ENCODE assay signal across 17 cellular contexts in the genomic region with DNA sequence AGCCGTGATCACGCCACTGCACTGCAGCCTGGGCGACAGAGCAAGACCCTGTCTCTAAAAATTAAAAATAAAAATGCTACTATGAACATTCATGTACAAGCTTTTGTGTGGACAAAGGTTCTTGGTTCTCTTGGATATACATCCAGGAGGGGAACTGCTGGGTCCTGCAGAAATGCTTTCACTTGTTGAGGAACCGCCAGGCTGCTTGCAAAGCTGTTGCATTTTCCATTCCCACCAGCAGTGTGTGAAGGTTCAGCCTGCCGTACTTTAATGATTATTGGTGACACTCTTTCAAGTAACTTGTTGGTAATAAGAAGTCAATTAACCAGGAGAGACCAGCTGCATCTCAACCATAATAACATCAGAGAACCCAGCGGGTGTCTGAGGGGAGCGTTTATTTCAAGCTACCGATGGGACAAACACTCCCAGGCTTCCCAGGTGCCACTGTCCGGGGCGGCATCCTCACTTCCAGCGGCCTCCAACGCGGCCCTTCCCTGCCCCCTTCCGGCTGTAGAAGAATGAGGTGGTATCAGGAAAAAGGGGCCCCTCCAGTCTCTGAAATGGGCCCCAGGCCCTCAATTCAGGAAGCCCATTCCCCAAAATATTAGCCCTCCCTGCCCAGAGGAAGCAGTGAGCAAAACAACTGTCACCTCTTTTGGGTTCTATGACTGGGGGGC. TPM values are rescaled to one million over a fixed set of nuclear protein-coding genes. Genes with fewer than 3 reads are reported as not detected.
DNase-seq lines count a peak whose midpoint lies in the region; ATAC-seq, FAIRE-seq and TF ChIP-seq lines count a peak whose summit lies in the region.
"Had no signal": no experiment of that assay in that cellular context is flagged by ENCODE, and none has a peak within 500 bp of the region (broad histone marks: within the 10 kb centered on the region; RNA-seq: fewer than 3 reads in every experiment).

No MANE protein-coding gene starts in this region.

- H3K4me3 ChIP-seq in AG09309 (ENCODE audit: control insufficient read depth, low read depth, low read length) (no peak overlapping the region), DOHH2 (ENCODE audit: low read length) (no peak overlapping the region), kidney (ENCODE audit: low read length in 2 of 2) (no peak overlapping the region)
- H3K4me3 ChIP-seq: SK-N-MC had no signal

- peaks cover 47% of the 10 kb centered on the region for H3K27me3 Mint-ChIP-seq in T-helper 17 cell

- H3K4me1 Mint-ChIP-seq in T-helper 17 cell, result peaks cover 4% of the 10 kb centered on the region
- H3K4me1 Mint-ChIP-seq: immature natural killer cell had no signal

- no peaks in the 10 kb centered on the region for H4K20me1 ChIP-seq in DOHH2 (ENCODE audit: control insufficient read depth, insufficient read depth, low read depth, low read length)

- no peak for ATAC-seq in T-helper 17 cell
- ATAC-seq: activated T-cell treated with anti-CD3 and anti-CD28 coated beads, Interleukin-2, amount 50 U/mL, for 4 hours had no signal

- peaks cover under 1% of the 10 kb centered on the region for H3K36me3 Mint-ChIP-seq in T-helper 17 cell (ENCODE audit: low read depth)
- H3K36me3 Mint-ChIP-seq: immature natural killer cell had no signal

- no peak overlapping the region for H3K4me3 Mint-ChIP-seq in T-helper 17 cell
- H3K4me3 Mint-ChIP-seq: activated T-cell treated with anti-CD3 and anti-CD28 coated beads, Interleukin-2, amount 50 U/mL, for 4 hours; immature natural killer cell; stimulated activated naive CD8-positive, alpha-beta T cell treated with anti-CD3 and anti-CD28 coated beads, Interleukin-15, Interleukin-2, amounts not matched to agents 100 ng/mL and 50 ng/mL, for 24 hours had no signal

- no peak for FAIRE-seq in kidney (lab: Jason Lieb, UNC)

- H3K9ac ChIP-seq in kidney (ENCODE audit: low read length in 2 of 2), result no peak overlapping the region
- H3K9ac ChIP-seq: KMS-11 had no signal

- peak; percentile 26 for TF ChIP-seq CTCF in AG09309 (IDR thresholded peaks at IDR 0.05; ENCODE audit: control insufficient read depth, insufficient read depth, low read depth, low read length, missing control alignments)
- TF ChIP-seq CTCF in DOHH2 (IDR thresholded peaks at IDR 0.05; ENCODE audit: low read depth, low read length, poor library complexity, severe bottlenecking), result peak; percentile 71
- TF ChIP-seq CTCF in kidney (IDR thresholded peaks at IDR 0.05; ENCODE audit: borderline replicate concordance, extremely low read depth, insufficient read depth), result peak; percentile 15

- H3K4me2 ChIP-seq in DOHH2 (ENCODE audit: low read length), result peak overlapping the region; percentile 69
- H3K4me2 ChIP-seq: KMS-11 had no signal

- intact Hi-C loops in kidney (cut with DNase I), result no loop called here

- H3K9me3 ChIP-seq in DOHH2 (ENCODE audit: control insufficient read depth, insufficient read depth, low read length) (no peaks in the 10 kb centered on the region), kidney (ENCODE audit: control insufficient read depth in 1 of 2, low read length in 2 of 2) (no peaks in the 10 kb centered on the region), T-helper 17 cell (ENCODE audit: control insufficient read depth, low read length, poor library complexity, severe bottlenecking) (no peaks in the 10 kb centered on the region)

- H3K9me2 ChIP-seq in DOHH2 (replicated peaks; ENCODE audit: control insufficient read depth, low read length), result no peaks in the 10 kb centered on the region

- H3K27me3 ChIP-seq in DOHH2 (ENCODE audit: control insufficient read depth, low read length), result peaks cover 2% of the 10 kb centered on the region; the same call in 1 of the 2 replicates

- H3K36me3 ChIP-seq in DOHH2 (ENCODE audit: control insufficient read depth, low read length) (no peaks in the 10 kb centered on the region), kidney (ENCODE audit: control insufficient read depth in 1 of 2, insufficient read depth in 2 of 2, low read length in 2 of 2) (no peaks in the 10 kb centered on the region)

- H3K27ac ChIP-seq in DOHH2 (ENCODE audit: low read depth, low read length), result no peak overlapping the region
- no peak overlapping the region for H3K27ac ChIP-seq in kidney (ENCODE audit: low read depth in 2 of 2, low read length in 2 of 2)
- H3K27ac ChIP-seq: C4-2B, KMS-11, SK-N-MC had no signal

- no peak overlapping the region for H3K27ac Mint-ChIP-seq in T-helper 17 cell
- H3K27ac Mint-ChIP-seq: immature natural killer cell; stimulated activated naive CD8-positive, alpha-beta T cell treated with anti-CD3 and anti-CD28 coated beads, Interleukin-15, Interleukin-2, amounts not matched to agents 100 ng/mL and 50 ng/mL, for 24 hours had no signal

- no peaks in the 10 kb centered on the region for H3K79me2 ChIP-seq in DOHH2 (ENCODE audit: control insufficient read depth, low read length)

- DNase-seq in AG09309 (ENCODE audit: low read depth) (no peak), MV-4-11 (lab: John Stamatoyannopoulos, UW) (peak; percentile 43), kidney (no peak), NCI-H82 (lab: John Stamatoyannopoulos, UW) (no peak), NCI-H446 treated with DMSO at 0.1 percent for 48 hours (lab: John Stamatoyannopoulos, UW) (no peak), T-helper 17 cell (no peak), OCI-M1 (lab: John Stamatoyannopoulos, UW) (no peak)
- DNase-seq: activated CD4-positive, CD25-positive, alpha-beta regulatory T cell; activated T-cell treated with anti-CD3 and anti-CD28 coated beads, Interleukin-2, amount 50 U/mL, for 4 hours; amygdala; immature natural killer cell; NK-92 treated with Interleukin-12 subunit alpha and Interleukin-12 subunit beta, amount 100 ng/mL, for 24 hours had no signal

- peaks cover 26% of the 10 kb centered on the region for H3K4me1 ChIP-seq in DOHH2 (ENCODE audit: control insufficient read depth, low read length)
- no peaks in the 10 kb centered on the region for H3K4me1 ChIP-seq in kidney (ENCODE audit: control insufficient read depth in 1 of 2, insufficient read depth in 1 of 2, low read depth in 1 of 2, low read length in 2 of 2)

- H3F3A ChIP-seq in DOHH2 (ENCODE audit: control insufficient read depth, insufficient read depth), result peaks cover 6% of the 10 kb centered on the region

RNA-seq across cellular contexts. Expression of a gene that starts 15.2 kb away (rescaled TPM):
- total RNA-seq in kidney, result 146 TPM
- 89.0 TPM for polyA plus RNA-seq in kidney (ENCODE audit: insufficient read depth, low read depth, low replicate concordance)
- 100 to 1,000 TPM; 133 to 173 TPM for total RNA-seq in T-helper 17 cell

RNA-seq across cellular contexts. Expression of a gene that starts 16.4 kb away (rescaled TPM):
- total RNA-seq in kidney (not detected), T-helper 17 cell (under 1 TPM in 1 of 2 donors, not detected in 1; 0.52 TPM)
- not detected for polyA plus RNA-seq in kidney (ENCODE audit: insufficient read depth, low read depth, low replicate concordance)
- total RNA-seq: activated T-cell treated with anti-CD3 and anti-CD28 coated beads, Interleukin-2, amount 50 U/mL, for 4 hours had no signal
- polyA plus RNA-seq: immature natural killer cell had no signal

RNA-seq across cellular contexts. Expression of a gene that starts 24.9 kb away (rescaled TPM):
- 0.41 TPM for total RNA-seq in kidney
- 1.7 TPM for polyA plus RNA-seq in kidney (ENCODE audit: insufficient read depth, low read depth, low replicate concordance)
- not detected for total RNA-seq in T-helper 17 cell
- total RNA-seq: activated T-cell treated with anti-CD3 and anti-CD28 coated beads, Interleukin-2, amount 50 U/mL, for 4 hours had no signal

RNA-seq across cellular contexts. Expression of a gene that starts 33.8 kb away (rescaled TPM):
- total RNA-seq in kidney, result 11.4 TPM
- 5.1 TPM for polyA plus RNA-seq in kidney (ENCODE audit: insufficient read depth, low read depth, low replicate concordance)
- total RNA-seq in T-helper 17 cell, result not detected
- polyA plus RNA-seq: immature natural killer cell had no signal

RNA-seq across cellular contexts. Expression of a gene that starts 47.5 kb away (rescaled TPM):
- not detected for total RNA-seq in kidney
- not detected for polyA plus RNA-seq in kidney (ENCODE audit: insufficient read depth, low read depth, low replicate concordance)
- total RNA-seq in T-helper 17 cell, result 1 to 10 TPM; 3.8 to 4.3 TPM
- total RNA-seq: activated T-cell treated with anti-CD3 and anti-CD28 coated beads, Interleukin-2, amount 50 U/mL, for 4 hours had no signal

Comparison
In these comparisons a context has a peak if more than half of its experiments do, and no peak if none do; other contexts are left out.
1. CTCF ChIP-seq: peak in every context shown above with its lines; median percentile 71 in DOHH2; 26 in AG09309; 15 in kidney.